In the genomic region with DNA sequence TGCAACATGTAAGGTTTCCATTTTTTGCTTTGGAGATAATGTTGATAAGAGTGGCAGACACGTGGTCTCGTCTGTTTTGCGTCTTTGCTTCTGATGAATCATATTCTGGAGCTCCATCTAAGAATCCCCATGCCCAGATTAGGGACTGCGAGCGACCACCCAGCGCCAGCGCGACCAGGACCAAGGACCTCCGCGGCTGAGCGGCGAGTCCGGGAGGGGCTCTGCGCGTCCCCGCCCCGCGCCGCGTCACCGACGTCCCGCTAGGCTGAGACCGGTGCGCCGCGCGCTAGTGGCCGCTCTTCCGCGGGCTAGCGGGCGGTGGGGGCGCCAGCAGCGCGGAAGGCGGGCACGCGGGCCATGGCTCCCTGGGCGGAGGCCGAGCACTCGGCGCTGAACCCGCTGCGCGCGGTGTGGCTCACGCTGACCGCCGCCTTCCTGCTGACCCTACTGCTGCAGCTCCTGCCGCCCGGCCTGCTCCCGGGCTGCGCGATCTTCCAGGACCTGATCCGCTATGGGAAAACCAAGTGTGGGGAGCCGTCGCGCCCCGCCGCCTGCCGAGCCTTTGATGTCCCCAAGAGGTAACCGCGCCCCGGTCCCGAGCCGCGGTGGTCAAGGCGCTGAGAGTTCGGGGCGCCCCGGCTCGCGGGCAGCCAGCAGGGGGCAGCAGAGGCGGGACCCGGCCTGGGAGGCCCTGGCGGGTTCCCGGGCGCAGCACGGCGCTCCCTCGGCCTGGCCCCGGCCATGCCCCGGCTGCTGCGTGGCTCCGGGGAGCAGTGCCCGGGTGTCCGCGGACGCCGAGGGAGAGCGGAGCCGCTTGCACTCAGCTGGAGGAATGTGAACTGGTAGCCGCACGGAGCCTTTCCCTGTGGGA, we compare ENCODE assay signal across 8 cellular contexts. TPM values are rescaled to one million over a fixed set of nuclear protein-coding genes. Genes with fewer than 3 reads are reported as not detected.
DNase-seq lines count a peak whose midpoint lies in the region; ATAC-seq and TF ChIP-seq lines count a peak whose summit lies in the region.

A gene (plus strand): TSS at position 263 of the 871 bp plus-strand sequence. CDS start 95 bp downstream, at position 358.

- no peaks in the 10 kb centered on the region for H3K27me3 ChIP-seq in RWPE2 (ENCODE audit: insufficient read depth, poor library complexity, severe bottlenecking)

- no peaks in the 10 kb centered on the region for H3K9me3 ChIP-seq in ES-I3 (ENCODE audit: control insufficient read depth, insufficient read depth, low read length)
- H3K9me3 ChIP-seq in KOPT-K1 (ENCODE audit: insufficient read depth, low read length, poor library complexity, severe bottlenecking) = no peaks in the 10 kb centered on the region
- no peaks in the 10 kb centered on the region for H3K9me3 ChIP-seq in RWPE2 (ENCODE audit: severe bottlenecking)

- peak within 1 kb of the TSS; percentile 92 for H3K4me3 Mint-ChIP-seq in neural crest cell

- H3K4me3 ChIP-seq in RWPE2 (ENCODE audit: severe bottlenecking) (peak within 1 kb of the TSS; percentile 71), fibroblast of villous mesenchyme (ENCODE audit: low read depth, low read length) (peak within 1 kb of the TSS; percentile 72)

- peak within 1 kb of the TSS; percentile 98 for H3K27ac Mint-ChIP-seq in neural crest cell (ENCODE audit: unreplicated experiment)

- TF ChIP-seq CTCF in RWPE2 (IDR thresholded peaks at IDR 0.05; ENCODE audit: poor library complexity, severe bottlenecking) = peak; percentile 97
- TF ChIP-seq CTCF in fibroblast of villous mesenchyme (IDR thresholded peaks at IDR 0.05; ENCODE audit: insufficient read depth, low read depth, low read length) = peak; percentile 81
- peak; percentile 98 for TF ChIP-seq CTCF in neural crest cell (conservative IDR thresholded peaks at IDR 0.05)

- peak within 1 kb of the TSS; percentile 90 for H3K9ac ChIP-seq in ES-I3 (ENCODE audit: low read depth, low read length)

- H3K4me1 Mint-ChIP-seq in neural crest cell = peaks cover 18% of the 10 kb centered on the region

- ATAC-seq in GM21825 (IDR thresholded peaks at IDR 0.05; ENCODE audit: unreplicated experiment) (peak; percentile 95), RWPE2 (ENCODE audit: low read depth) (peak; percentile 86)

- H3K36me3 ChIP-seq in ES-I3 (ENCODE audit: insufficient read depth, low read length) = no peaks in the 10 kb centered on the region
- no peaks in the 10 kb centered on the region for H3K36me3 ChIP-seq in KOPT-K1 (ENCODE audit: insufficient read depth, low read length)
- no peaks in the 10 kb centered on the region for H3K36me3 ChIP-seq in RWPE2 (ENCODE audit: low read depth)

- H3K27me3 Mint-ChIP-seq in neural crest cell (ENCODE audit: low read depth) = no peaks in the 10 kb centered on the region

- no peaks in the 10 kb centered on the region for H3K9me3 Mint-ChIP-seq in neural crest cell

- peak within 1 kb of the TSS; percentile 57 for H3K27ac ChIP-seq in KOPT-K1 (ENCODE audit: low read depth, low read length, poor library complexity, severe bottlenecking)
- H3K27ac ChIP-seq in RWPE2 (ENCODE audit: poor library complexity, severe bottlenecking) = peak within 1 kb of the TSS; percentile 60

- DNase-seq in RWPE2 (ENCODE audit: low spot score) = no peak
- peak; percentile 67 for DNase-seq in activated effector memory CD4-positive, alpha-beta T cell treated with Interleukin-2 at 50 U/mL for 16 hours
- DNase-seq in fibroblast of villous mesenchyme (ENCODE audit: low read depth) = peak; percentile 77
- peak; percentile 92 for DNase-seq in neural crest cell (ENCODE audit: low read depth, low spot score)
- DNase-seq in stromal cell of bone marrow (ENCODE audit: low read depth) = peak; percentile 59

- no peaks in the 10 kb centered on the region for H3K36me3 Mint-ChIP-seq in neural crest cell (ENCODE audit: low read depth)

- H3K4me1 ChIP-seq in ES-I3 (ENCODE audit: insufficient read depth, low read length) = 0 out of 2 replicates have a peak, but pooled peaks cover 3% of the 10 kb centered on the region
- peaks cover 29% of the 10 kb centered on the region for H3K4me1 ChIP-seq in RWPE2 (ENCODE audit: insufficient read depth, poor library complexity, severe bottlenecking)

RNA-seq across cellular contexts. Expression of the gene that starts here (rescaled TPM):
- total RNA-seq in fibroblast of villous mesenchyme (6.8 and 8.6 TPM in 2 replicates), neural crest cell (20.1 and 20.3 TPM in 2 replicates)
